ENCODE assay signal across 18 cellular contexts in the genomic region with DNA sequence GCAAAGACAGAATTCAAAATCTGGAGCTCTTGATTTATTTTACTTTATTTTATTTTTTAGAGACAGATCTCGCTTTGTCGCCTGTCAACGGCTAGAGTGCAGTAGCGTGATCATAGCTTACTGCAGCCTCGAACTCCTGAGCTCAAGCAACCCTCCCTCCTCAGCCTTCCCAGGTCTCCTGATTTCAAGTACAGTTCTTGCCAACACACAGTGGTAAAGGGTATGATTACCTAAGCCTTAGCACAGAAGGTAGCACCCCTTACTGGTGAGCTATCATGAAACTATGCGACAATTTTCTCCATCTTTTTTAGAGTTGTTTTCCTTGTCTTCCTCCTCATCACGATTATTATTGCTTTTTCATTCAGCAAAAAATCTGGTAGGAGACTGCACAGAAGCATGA.
A peak's percentile ranks its signal among the peaks of the same experiment; 100 is the strongest.
DNase-seq lines count a peak whose midpoint lies in the region; ATAC-seq and TF ChIP-seq lines count a peak whose summit lies in the region.
"Had no signal": no experiment of that assay in that cellular context is flagged by ENCODE, and none has a peak within 500 bp of the region (broad histone marks: within the 10 kb centered on the region; RNA-seq: fewer than 3 reads in every experiment).

No MANE protein-coding gene starts in this region.

- no peak overlapping the region for H3K4me2 ChIP-seq in GM23338
- H3K4me2 ChIP-seq: BLaER1 had no signal

- POLR2A ChIA-PET in activated CD4-positive, alpha-beta memory T cell treated with anti-CD3 and anti-CD28 coated beads for 36 hours (lab: Charles Lee) = interaction anchor here (0.5 kb wide), 1 partner anchor 472 kb away, joined by 3 read pairs; no protein-coding TSS in a partner anchor
- POLR2A ChIA-PET in activated CD4-positive, alpha-beta memory T cell treated with anti-CD3 and anti-CD28 coated beads, Interleukin-2, amount 10 ng/mL, durations not matched to agents 7 days and 5 days (lab: Charles Lee) = interaction anchor here (0.7 to 1.8 kb wide), 3 partner anchors 9 to 477 kb away, joined by 3 to 7 read pairs (median 4); no protein-coding TSS in a partner anchor

- H2AFZ ChIP-seq in GM23338 = 0 out of 2 replicates have a peak overlapping the region, but pooled peaks have one; percentile 21
- H2AFZ ChIP-seq: GM23248 had no signal

- CTCF ChIA-PET in activated CD4-positive, alpha-beta memory T cell treated with anti-CD3 and anti-CD28 coated beads for 36 hours (lab: Charles Lee) = interaction anchor here (0.7 to 2.4 kb wide), 10 partner anchors 8 to 772 kb away, joined by 3 to 23 read pairs (median 3); partner anchors contain the start of gene BCL2L14
- CTCF ChIA-PET in activated CD4-positive, alpha-beta memory T cell treated with anti-CD3 and anti-CD28 coated beads, Interleukin-2, amount 10 ng/mL, durations not matched to agents 7 days and 5 days (lab: Charles Lee) = interaction anchor here (0.5 to 2.2 kb wide), 8 partner anchors 9 to 773 kb away, joined by 3 to 17 read pairs (median 3); no protein-coding TSS in a partner anchor

- H3K27ac ChIP-seq in GM23338 (ENCODE audit: low read depth) (no peak overlapping the region), stomach smooth muscle (ENCODE audit: low read length) (peak overlapping the region; percentile 97)
- H3K27ac ChIP-seq: BLaER1, cardiac muscle cell, GM23248, heart right ventricle, HL-60 had no signal

- H3F3A ChIP-seq in GM23338 (replicated peaks; ENCODE audit: low read depth) = no peaks in the 10 kb centered on the region

- intact Hi-C loops in activated CD4-positive, alpha-beta memory T cell treated with anti-CD3 and anti-CD28 coated beads for 36 hours (cut with micrococcal nuclease) = loop anchor here (10.0 kb wide), 1 partner anchor 780 kb away; no protein-coding TSS in a partner anchor
- intact Hi-C loops in dendritic cell treated with granulocyte-macrophage colony-stimulating factor and Interleukin-4, amounts not matched to agents 40 ng/mL and 50 ng/mL, for 4 days (cut with micrococcal nuclease) = loop anchor here (10.0 kb wide), 1 partner anchor 1150 kb away; no protein-coding TSS in a partner anchor

- H3K27ac Mint-ChIP-seq in activated CD4-positive, alpha-beta memory T cell treated with anti-CD3 and anti-CD28 coated beads for 36 hours = no peak overlapping the region
- no peak overlapping the region for H3K27ac Mint-ChIP-seq in activated CD4-positive, alpha-beta memory T cell treated with anti-CD3 and anti-CD28 coated beads, Interleukin-2, amount 10 ng/mL, durations not matched to agents 7 days and 5 days
- H3K27ac Mint-ChIP-seq in GM23338 = no peak overlapping the region
- H3K27ac Mint-ChIP-seq in dendritic cell treated with granulocyte-macrophage colony-stimulating factor and Interleukin-4, amounts not matched to agents 40 ng/mL and 50 ng/mL, for 4 days = peak overlapping the region; percentile 77
- H3K27ac Mint-ChIP-seq: immature natural killer cell had no signal

- no peak for DNase-seq in activated CD4-positive, alpha-beta memory T cell treated with anti-CD3 and anti-CD28 coated beads for 36 hours
- no peak for DNase-seq in activated CD4-positive, alpha-beta memory T cell treated with anti-CD3 and anti-CD28 coated beads, Interleukin-2, amount 10 ng/mL, durations not matched to agents 7 days and 5 days
- DNase-seq in GM23338 (ENCODE audit: low spot score) = no peak
- DNase-seq in HuH-7 (ENCODE audit: low spot score) = no peak
- DNase-seq in AG08396 (ENCODE audit: low spot score) = no peak
- DNase-seq in NCI-H69 (lab: John Stamatoyannopoulos, UW) = no peak
- DNase-seq: GM23248; heart right ventricle; immature natural killer cell; NCI-H1417 treated with DMSO at 0.1 percent for 48 hours; NCI-H526 treated with DMSO at 0.1 percent for 48 hours; stimulated activated CD4-positive, alpha-beta T cell treated with anti-CD3 and anti-CD28 coated beads, Interleukin-2, amount 100 ng/mL, for 48 hours; stimulated activated naive CD4-positive, alpha-beta T cell treated with Interleukin-2 at 50 U/mL for 16 hours had no signal

- no peaks in the 10 kb centered on the region for H3K9me3 ChIP-seq in stomach smooth muscle (ENCODE audit: control insufficient read depth in 2 of 2, low read length in 2 of 2)
- H3K9me3 ChIP-seq: BLaER1, heart right ventricle had no signal

- H3K9me2 ChIP-seq in GM23338 (ENCODE audit: insufficient read depth) = no peaks in the 10 kb centered on the region

- peak overlapping the region in 1 of 2 donors; percentile 73 for H3K9ac ChIP-seq in stomach smooth muscle (ENCODE audit: low read length in 2 of 2)
- H3K9ac ChIP-seq: BLaER1, GM23248 had no signal

- H3K36me3 ChIP-seq in GM23338 (ENCODE audit: insufficient read depth) (no peaks in the 10 kb centered on the region), stomach smooth muscle (ENCODE audit: control insufficient read depth in 2 of 2, insufficient read depth in 2 of 2, low read length in 2 of 2) (no peaks in the 10 kb centered on the region)
- H3K36me3 ChIP-seq: BLaER1, cardiac muscle cell, heart right ventricle had no signal

- no peaks in the 10 kb centered on the region for H3K36me3 Mint-ChIP-seq in activated CD4-positive, alpha-beta memory T cell treated with anti-CD3 and anti-CD28 coated beads for 36 hours
- H3K36me3 Mint-ChIP-seq in activated CD4-positive, alpha-beta memory T cell treated with anti-CD3 and anti-CD28 coated beads, Interleukin-2, amount 10 ng/mL, durations not matched to agents 7 days and 5 days (ENCODE audit: low read depth) = no peaks in the 10 kb centered on the region
- H3K36me3 Mint-ChIP-seq in GM23338 (ENCODE audit: low read depth) = no peaks in the 10 kb centered on the region
- no peaks in the 10 kb centered on the region for H3K36me3 Mint-ChIP-seq in dendritic cell treated with granulocyte-macrophage colony-stimulating factor and Interleukin-4, amounts not matched to agents 40 ng/mL and 50 ng/mL, for 4 days (ENCODE audit: low read depth)

- no peak for ATAC-seq in GM23338

- no peak for TF ChIP-seq CTCF in GM23338 (conservative IDR thresholded peaks at IDR 0.05; ENCODE audit: low read depth in 2 of 2)

- H3K4me1 Mint-ChIP-seq in activated CD4-positive, alpha-beta memory T cell treated with anti-CD3 and anti-CD28 coated beads for 36 hours (ENCODE audit: low read depth) = peaks cover 23% of the 10 kb centered on the region
- peaks cover 20% of the 10 kb centered on the region for H3K4me1 Mint-ChIP-seq in activated CD4-positive, alpha-beta memory T cell treated with anti-CD3 and anti-CD28 coated beads, Interleukin-2, amount 10 ng/mL, durations not matched to agents 7 days and 5 days
- H3K4me1 Mint-ChIP-seq in GM23338 = peaks cover 10% of the 10 kb centered on the region; the same call in 2 of the 3 replicates
- H3K4me1 Mint-ChIP-seq in dendritic cell treated with granulocyte-macrophage colony-stimulating factor and Interleukin-4, amounts not matched to agents 40 ng/mL and 50 ng/mL, for 4 days (ENCODE audit: low read depth) = peaks cover 49% of the 10 kb centered on the region

- H3K4me1 ChIP-seq in GM23338 (ENCODE audit: insufficient read depth) (no peaks in the 10 kb centered on the region), stomach smooth muscle (ENCODE audit: control insufficient read depth, insufficient read depth, low read length) (peaks cover 8% of the 10 kb centered on the region)

- H3K9me3 Mint-ChIP-seq in activated CD4-positive, alpha-beta memory T cell treated with anti-CD3 and anti-CD28 coated beads for 36 hours = no peaks in the 10 kb centered on the region
- H3K9me3 Mint-ChIP-seq in activated CD4-positive, alpha-beta memory T cell treated with anti-CD3 and anti-CD28 coated beads, Interleukin-2, amount 10 ng/mL, durations not matched to agents 7 days and 5 days = no peaks in the 10 kb centered on the region
- H3K9me3 Mint-ChIP-seq in GM23338 = no peaks in the 10 kb centered on the region
- H3K9me3 Mint-ChIP-seq in dendritic cell treated with granulocyte-macrophage colony-stimulating factor and Interleukin-4, amounts not matched to agents 40 ng/mL and 50 ng/mL, for 4 days = peaks cover 8% of the 10 kb centered on the region
- H3K9me3 Mint-ChIP-seq: immature natural killer cell had no signal

- H3K27me3 ChIP-seq in GM23338 (ENCODE audit: insufficient read depth) (no peaks in the 10 kb centered on the region), stomach smooth muscle (ENCODE audit: control insufficient read depth in 1 of 2, insufficient read depth in 2 of 2, low read length in 2 of 2) (no peaks in the 10 kb centered on the region)
- H3K27me3 ChIP-seq: BLaER1, cardiac muscle cell, heart right ventricle had no signal

- H3K79me2 ChIP-seq in GM23338 (replicated peaks; ENCODE audit: insufficient read depth) = no peaks in the 10 kb centered on the region

- peaks cover 4% of the 10 kb centered on the region for H3K27me3 Mint-ChIP-seq in activated CD4-positive, alpha-beta memory T cell treated with anti-CD3 and anti-CD28 coated beads for 36 hours
- H3K27me3 Mint-ChIP-seq in activated CD4-positive, alpha-beta memory T cell treated with anti-CD3 and anti-CD28 coated beads, Interleukin-2, amount 10 ng/mL, durations not matched to agents 7 days and 5 days = peaks cover 31% of the 10 kb centered on the region
- H3K27me3 Mint-ChIP-seq in GM23338 (ENCODE audit: insufficient read depth, low read depth, poor library complexity) = peaks cover 4% of the 10 kb centered on the region
- H3K27me3 Mint-ChIP-seq in dendritic cell treated with granulocyte-macrophage colony-stimulating factor and Interleukin-4, amounts not matched to agents 40 ng/mL and 50 ng/mL, for 4 days = no peaks in the 10 kb centered on the region

- H3K4me3 ChIP-seq in GM23338 (no peak overlapping the region), stomach smooth muscle (ENCODE audit: low read length in 2 of 2) (peak overlapping the region; percentile 73 to 76)
- H3K4me3 ChIP-seq: BLaER1, cardiac muscle cell had no signal

- H4K20me1 ChIP-seq in GM23338 (replicated peaks; ENCODE audit: insufficient read depth) = no peaks in the 10 kb centered on the region
- H4K20me1 ChIP-seq: BLaER1 had no signal

- H3K4me3 Mint-ChIP-seq in activated CD4-positive, alpha-beta memory T cell treated with anti-CD3 and anti-CD28 coated beads for 36 hours = peak overlapping the region; percentile 53
- H3K4me3 Mint-ChIP-seq in activated CD4-positive, alpha-beta memory T cell treated with anti-CD3 and anti-CD28 coated beads, Interleukin-2, amount 10 ng/mL, durations not matched to agents 7 days and 5 days = no peak overlapping the region
- no peak overlapping the region for H3K4me3 Mint-ChIP-seq in GM23338
- peak overlapping the region; percentile 60 for H3K4me3 Mint-ChIP-seq in dendritic cell treated with granulocyte-macrophage colony-stimulating factor and Interleukin-4, amounts not matched to agents 40 ng/mL and 50 ng/mL, for 4 days
- H3K4me3 Mint-ChIP-seq: immature natural killer cell had no signal

TF ChIP-seq in GM23338, 12 proteins besides CTCF, POLR2A, EP300 and RAD21:
- TF ChIP-seq EZH2phosphoT487 (IDR thresholded peaks at IDR 0.05; ENCODE audit: unreplicated experiment) = no peak

Comparison
In these comparisons a context has a peak if more than half of its experiments do, and no peak if none do; other contexts are left out.
1. H3K4me3 Mint-ChIP-seq: peak in activated CD4-positive, alpha-beta memory T cell treated with anti-CD3 and anti-CD28 coated beads for 36 hours (single experiment) and dendritic cell treated with granulocyte-macrophage colony-stimulating factor and Interleukin-4, amounts not matched to agents 40 ng/mL and 50 ng/mL, for 4 days (single experiment); none in activated CD4-positive, alpha-beta memory T cell treated with anti-CD3 and anti-CD28 coated beads, Interleukin-2, amount 10 ng/mL, durations not matched to agents 7 days and 5 days (single experiment) and GM23338 (single experiment).